ENCODE assay signal across 23 cellular contexts in genomic region chr2:15811367-15811766, GRCh38.
DNase-seq lines count a peak whose midpoint lies in the region; ATAC-seq and TF ChIP-seq lines count a peak whose summit lies in the region.
"Had no signal": no experiment of that assay in that cellular context is flagged by ENCODE, and none has a peak within 500 bp of the region (broad histone marks: within the 10 kb centered on the region; RNA-seq: fewer than 3 reads in every experiment).

No MANE protein-coding gene starts in this region.

- H3K27me3 ChIP-seq in thyroid gland = no peaks in the 10 kb centered on the region
- H3K27me3 ChIP-seq in body of pancreas = no peaks in the 10 kb centered on the region
- H3K27me3 ChIP-seq in vagina = no peaks in the 10 kb centered on the region

- H3K4me1 ChIP-seq in thyroid gland = peaks cover 14 to 34% of the 10 kb centered on the region in 2 donors
- H3K4me1 ChIP-seq in body of pancreas = no peaks in the 10 kb centered on the region
- no peaks in the 10 kb centered on the region for H3K4me1 ChIP-seq in vagina

- TF ChIP-seq POLR2A in thyroid gland (IDR thresholded peaks at IDR 0.05) (no peak), body of pancreas (IDR thresholded peaks at IDR 0.05) (no peak), vagina (IDR thresholded peaks at IDR 0.05) (no peak)

- ATAC-seq in HG02642 (IDR thresholded peaks at IDR 0.05; ENCODE audit: poor library complexity, unreplicated experiment) = no peak
- ATAC-seq in body of pancreas = no peak
- ATAC-seq: activated CD4-positive, CD25-positive, alpha-beta regulatory T cell treated with anti-CD3 and anti-CD28 coated beads, Interleukin-2, amount 50 U/mL, for 24 hours; activated CD8-positive, alpha-beta T cell treated with anti-CD3 and anti-CD28 coated beads, Interleukin-2, amount 10 ng/mL, durations not matched to agents 7 days and 5 days; activated naive CD8-positive, alpha-beta T cell treated with anti-CD3 and anti-CD28 coated beads, Interleukin-2, amount 50 U/mL, for 24 hours; K562 had no signal

- no peaks in the 10 kb centered on the region for H3K36me3 ChIP-seq in thyroid gland
- no peaks in the 10 kb centered on the region for H3K36me3 ChIP-seq in body of pancreas (replicated peaks in 1 of 2; ENCODE audit: insufficient read depth in 1 of 2, low read depth in 2 of 2)
- no peaks in the 10 kb centered on the region for H3K36me3 ChIP-seq in vagina
- H3K36me3 ChIP-seq: thoracic aorta had no signal

- H3K4me3 ChIP-seq in thyroid gland (replicated peaks in 1 of 3) (no peak overlapping the region), body of pancreas (no peak overlapping the region), vagina (no peak overlapping the region)
- H3K4me3 ChIP-seq: K562, thoracic aorta had no signal

- H3K9me3 ChIP-seq in thyroid gland (no peaks in the 10 kb centered on the region), body of pancreas (no peaks in the 10 kb centered on the region), vagina (no peaks in the 10 kb centered on the region)
- H3K9me3 ChIP-seq: thoracic aorta had no signal

- intact Hi-C loops in thyroid gland (cut with DNase I) = loop anchor here (10.0 kb wide), 1 partner anchor 103 kb away; no protein-coding TSS in a partner anchor
- intact Hi-C loops in body of pancreas (cut with DNase I) = no loop called here
- intact Hi-C loops in vagina (cut with DNase I) = no loop called here

- DNase-seq in HK-2 (ENCODE audit: unreplicated experiment) (peak; percentile 76), kidney tubule cell (ENCODE audit: low spot score) (peak; percentile 91), thyroid gland (peak; percentile 94 to 95), body of pancreas (no peak), vagina (ENCODE audit: extremely low spot score in 2 of 2) (no peak)
- DNase-seq: activated CD8-positive, alpha-beta T cell treated with anti-CD3 and anti-CD28 coated beads, Interleukin-2, amount 10 ng/mL, durations not matched to agents 7 days and 5 days; activated effector memory CD4-positive, alpha-beta T cell treated with anti-CD3 and anti-CD28 coated beads, Interleukin-2, amount 50 U/mL, for 16 hours; activated naive CD8-positive, alpha-beta T cell treated with anti-CD3 and anti-CD28 coated beads, Interleukin-2, amount 50 U/mL, for 24 hours; activated T-cell treated with anti-CD3 and anti-CD28 coated beads for 4 hours; effector CD4-positive, alpha-beta T cell; foreskin melanocyte; NCI-H1417 treated with DMSO at 0.1 percent for 48 hours; NCI-H2081 treated with DMSO at 0.1 percent for 48 hours; NCI-H446; SHP77; stimulated activated CD4-positive, alpha-beta T cell treated with anti-CD3 and anti-CD28 coated beads, Interleukin-4, amount 100 ng/mL, for 4 hours; stimulated activated naive CD4-positive, alpha-beta T cell treated with Interleukin-2 at 50 U/mL for 16 hours had no signal

- 37 to 49% methylated on average over 8 of the region's 8 CpGs for whole genome bisulfite sequencing in thyroid gland, 2 donors
- 65% methylated on average over 6 to 8 of the region's 8 CpGs for WGBS in body of pancreas, 2 donors

- TF ChIP-seq CTCF in thyroid gland (IDR thresholded peaks at IDR 0.05) (no peak), body of pancreas (IDR thresholded peaks at IDR 0.05) (no peak), vagina (IDR thresholded peaks at IDR 0.05) (no peak)

- H3K27ac ChIP-seq in cingulate gyrus (ENCODE audit: low read depth, low read length) (peak overlapping the region; percentile 33), thyroid gland (peak overlapping the region; percentile 61 to 83 (median 67)), body of pancreas (no peak overlapping the region), vagina (no peak overlapping the region)
- H3K27ac ChIP-seq: parathyroid adenoma, thoracic aorta had no signal

Comparison
In these comparisons a context has a peak if more than half of its experiments do, and no peak if none do; other contexts are left out.
1. DNase-seq: peak in HK-2 (single experiment), kidney tubule cell (single experiment) and thyroid gland (2 of 2); none in body of pancreas (0 of 4) and vagina (0 of 2).
2. H3K27ac ChIP-seq: peak in cingulate gyrus (single experiment) and thyroid gland (3 of 3); none in body of pancreas (0 of 4) and vagina (single experiment).